Comparison of ENCODE assay signal across 13 cellular contexts in the genomic region with DNA sequence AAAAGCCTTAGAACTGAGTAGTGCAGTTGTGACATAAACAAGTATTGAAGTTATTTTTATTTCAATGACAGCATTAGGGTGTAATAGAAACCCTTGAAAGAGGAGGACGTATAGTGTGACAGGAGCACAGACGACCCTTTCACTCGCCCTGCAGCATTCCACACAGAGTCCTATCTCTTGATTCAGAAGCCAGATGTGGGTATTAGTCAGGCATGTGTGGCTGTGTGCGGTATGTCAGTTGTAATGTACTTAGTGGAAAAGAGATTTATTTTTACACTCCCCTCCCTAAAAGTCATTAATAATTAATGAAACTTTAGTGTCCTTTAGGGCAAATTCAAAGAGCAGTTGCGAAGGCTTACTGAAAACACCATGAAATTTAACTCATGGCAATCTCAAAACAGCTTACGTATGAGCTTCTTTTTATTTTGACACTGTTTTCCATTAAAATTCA.
DNase-seq lines count a peak whose midpoint lies in the region; ATAC-seq, FAIRE-seq and TF ChIP-seq lines count a peak whose summit lies in the region.
"Had no signal": no experiment of that assay in that cellular context is flagged by ENCODE, and none has a peak within 500 bp of the region (broad histone marks: within the 10 kb centered on the region; RNA-seq: fewer than 3 reads in every experiment).

No MANE protein-coding gene starts in this region.

- H3K9me3 ChIP-seq in liver (ENCODE audit: control insufficient read depth in 4 of 4, low read length in 3 of 4) = no peaks in the 10 kb centered on the region
- no peaks in the 10 kb centered on the region for H3K9me3 ChIP-seq in HepG2 (ENCODE audit: low read length)

- no peak for FAIRE-seq in HepG2 (lab: Jason Lieb, UNC)

- in situ Hi-C loops in HepG2 (cut with HindIII; ENCODE audit: extremely low pct_ligation_motif_present, low pct_unique_long_range_greater_than_20kb) = no loop called here
- in situ Hi-C loops in brain microvascular endothelial cell (cut with HindIII; ENCODE audit: low pct_ligation_motif_present, low sequenced_read_pairs) = no loop called here

- POLR2A ChIA-PET in HepG2 (lab: Yijun Ruan, JAX) = no interaction called here
- POLR2A ChIA-PET in activated CD8-positive, alpha-beta T cell treated with anti-CD3 and anti-CD28 coated beads, Interleukin-2, amount 10 ng/mL, durations not matched to agents 7 days and 5 days (lab: Charles Lee) = no interaction called here

- H3K4me2 ChIP-seq in HepG2 (ENCODE audit: low read depth, low read length) = no peak overlapping the region

- H2AFZ ChIP-seq in HepG2 (ENCODE audit: low read length) = no peak overlapping the region

- H3K4me1 ChIP-seq in liver (ENCODE audit: control insufficient read depth in 4 of 4, insufficient read depth in 4 of 4, low read length in 3 of 4) (peaks cover 3 to 29% (median 15%) of the 10 kb centered on the region in 4 donors), HepG2 (ENCODE audit: insufficient read depth, low read length) (no peaks in the 10 kb centered on the region)

- intact Hi-C loops in HepG2 (cut with micrococcal nuclease; ENCODE audit: unreplicated experiment) = no loop called here

- ATAC-seq in HepG2 = no peak
- no peak for ATAC-seq in activated CD8-positive, alpha-beta T cell treated with anti-CD3 and anti-CD28 coated beads, Interleukin-2, amount 10 ng/mL, durations not matched to agents 7 days and 5 days

- no peak for DNase-seq in HepG2 (ENCODE audit: low spot score)
- peak; percentile 91 for DNase-seq in brain microvascular endothelial cell
- peak; percentile 93 for DNase-seq in kidney epithelial cell (ENCODE audit: low read depth)
- no peak for DNase-seq in activated CD8-positive, alpha-beta T cell treated with anti-CD3 and anti-CD28 coated beads, Interleukin-2, amount 10 ng/mL, durations not matched to agents 7 days and 5 days
- DNase-seq in NCI-H2107 treated with DMSO at 0.1 percent for 48 hours (lab: John Stamatoyannopoulos, UW; ENCODE audit: unreplicated experiment) = no peak
- no peak for DNase-seq in activated T-cell treated with anti-CD3 and anti-CD28 coated beads for 4 hours
- DNase-seq in activated CD4-positive, alpha-beta T cell treated with anti-CD3 and anti-CD28 coated beads, Interleukin-2, amount 50 U/mL, for 1 hour = no peak
- DNase-seq: activated CD4-positive, CD25-positive, alpha-beta regulatory T cell treated with anti-CD3 and anti-CD28 coated beads, Interleukin-2, amount 50 U/mL, for 72 hours; activated gamma-delta T cell treated with Interleukin-2 at 50 U/mL for 16 hours; NCI-H510A treated with DMSO at 0.1 percent for 48 hours; stimulated activated naive CD4-positive, alpha-beta T cell treated with Interleukin-2 at 50 U/mL for 16 hours had no signal

- no peaks in the 10 kb centered on the region for H4K20me1 ChIP-seq in HepG2 (ENCODE audit: insufficient read depth, low read length)

- TF ChIP-seq RAD21 in liver (IDR thresholded peaks at IDR 0.05) (peak; percentile 19 to 28), HepG2 (CRISPR knock-in tag; IDR thresholded peaks at IDR 0.05) (no peak)

- TF ChIP-seq CTCF in liver (IDR thresholded peaks at IDR 0.05; ENCODE audit: low read depth, low read length, missing input control) = no peak
- no peak for TF ChIP-seq CTCF in HepG2 (CRISPR knock-in tag; IDR thresholded peaks at IDR 0.05)
- no peak for TF ChIP-seq CTCF in brain microvascular endothelial cell (IDR thresholded peaks at IDR 0.05; ENCODE audit: low read depth, low read length, missing control alignments)
- no peak for TF ChIP-seq CTCF in kidney epithelial cell (IDR thresholded peaks at IDR 0.05; ENCODE audit: insufficient read depth, low read length, poor library complexity, severe bottlenecking)

- no peak overlapping the region for H3K4me3 ChIP-seq in liver (ENCODE audit: low read depth in 1 of 3, low read length in 3 of 3)
- H3K4me3 ChIP-seq in HepG2 (replicated peaks in 1 of 3; ENCODE audit: insufficient read depth in 1 of 3, low read depth in 2 of 3, low read length in 3 of 3) = no peak overlapping the region
- H3K4me3 ChIP-seq in brain microvascular endothelial cell (ENCODE audit: low read depth, low read length) = no peak overlapping the region
- H3K4me3 ChIP-seq in kidney epithelial cell (ENCODE audit: low read depth, low read length) = no peak overlapping the region

- H3K36me3 ChIP-seq in liver (ENCODE audit: control insufficient read depth in 4 of 4, insufficient read depth in 3 of 4, low read depth in 1 of 4, low read length in 3 of 4) = no peaks in the 10 kb centered on the region
- no peaks in the 10 kb centered on the region for H3K36me3 ChIP-seq in HepG2 (replicated peaks in 1 of 2; ENCODE audit: control insufficient read depth in 1 of 2, insufficient read depth in 2 of 2, low read length in 2 of 2)
- no peaks in the 10 kb centered on the region for H3K36me3 ChIP-seq in brain microvascular endothelial cell (replicated peaks)
- H3K36me3 ChIP-seq in kidney epithelial cell (ENCODE audit: control insufficient read depth, insufficient read depth, low read length) = no peaks in the 10 kb centered on the region

- H3K27ac Mint-ChIP-seq in activated CD8-positive, alpha-beta T cell treated with anti-CD3 and anti-CD28 coated beads, Interleukin-2, amount 10 ng/mL, durations not matched to agents 7 days and 5 days = no peak overlapping the region

- H3K27ac ChIP-seq in liver (ENCODE audit: low read depth in 1 of 2, low read length in 2 of 2) = peak overlapping the region; percentile 66 to 69
- H3K27ac ChIP-seq in HepG2 (ENCODE audit: extremely low read length, insufficient read depth, low read length) = no peak overlapping the region
- H3K27ac ChIP-seq in brain microvascular endothelial cell = peak overlapping the region; percentile 70

- H3K27me3 ChIP-seq in liver (ENCODE audit: control insufficient read depth in 4 of 4, insufficient read depth in 4 of 4, low read length in 3 of 4) = no peaks in the 10 kb centered on the region
- no peaks in the 10 kb centered on the region for H3K27me3 ChIP-seq in HepG2 (ENCODE audit: control insufficient read depth in 1 of 2, insufficient read depth in 2 of 2, low read length in 2 of 2)
- no peaks in the 10 kb centered on the region for H3K27me3 ChIP-seq in brain microvascular endothelial cell (replicated peaks)
- H3K27me3 ChIP-seq in kidney epithelial cell (ENCODE audit: control insufficient read depth, insufficient read depth, low read length) = no peaks in the 10 kb centered on the region

- TF ChIP-seq EP300 in HepG2 (IDR thresholded peaks at IDR 0.05; ENCODE audit: low read depth in 2 of 2, low read length in 2 of 2) (no peak), HepG2 (CRISPR knock-in tag; IDR thresholded peaks at IDR 0.05; ENCODE audit: borderline replicate concordance) (no peak)

- no peaks in the 10 kb centered on the region for H3K36me3 Mint-ChIP-seq in activated CD8-positive, alpha-beta T cell treated with anti-CD3 and anti-CD28 coated beads, Interleukin-2, amount 10 ng/mL, durations not matched to agents 7 days and 5 days (ENCODE audit: low read depth)

- CTCF ChIA-PET in HepG2 (lab: Yijun Ruan, JAX; ENCODE audit: low intra/inter-chr PET ratio, low total read pairs) = no interaction called here
- CTCF ChIA-PET in activated CD8-positive, alpha-beta T cell treated with anti-CD3 and anti-CD28 coated beads, Interleukin-2, amount 10 ng/mL, durations not matched to agents 7 days and 5 days (lab: Charles Lee) = no interaction called here

- H3K4me1 Mint-ChIP-seq in activated CD8-positive, alpha-beta T cell treated with anti-CD3 and anti-CD28 coated beads, Interleukin-2, amount 10 ng/mL, durations not matched to agents 7 days and 5 days (ENCODE audit: low read depth) = no peaks in the 10 kb centered on the region

- H3K9ac ChIP-seq in liver (ENCODE audit: low read depth in 1 of 2, low read length in 2 of 2) (peak overlapping the region; percentile 21), HepG2 (ENCODE audit: insufficient read depth, low read depth, low read length) (no peak overlapping the region)

- H3K79me2 ChIP-seq in HepG2 (ENCODE audit: insufficient read depth, low read length) = no peaks in the 10 kb centered on the region

- H3K27me3 Mint-ChIP-seq in activated CD8-positive, alpha-beta T cell treated with anti-CD3 and anti-CD28 coated beads, Interleukin-2, amount 10 ng/mL, durations not matched to agents 7 days and 5 days (ENCODE audit: low read depth) = no peaks in the 10 kb centered on the region

- 34% methylated on average over 6 of the region's 6 CpGs for WGBS in liver
- 17% methylated on average over 6 of the region's 6 CpGs for WGBS in HepG2 (ENCODE audit: low lambda C conversion rate)

- no peak for TF ChIP-seq POLR2A in HepG2 (IDR thresholded peaks at IDR 0.05; ENCODE audit: insufficient read depth in 1 of 2, low read depth in 2 of 2, low read length in 2 of 2)

- BruUV-seq in HepG2 (replicated peaks; lab: Mats Ljungman, UMichigan) = no TSS peak

- H3K4me3 Mint-ChIP-seq in activated CD8-positive, alpha-beta T cell treated with anti-CD3 and anti-CD28 coated beads, Interleukin-2, amount 10 ng/mL, durations not matched to agents 7 days and 5 days = no peak overlapping the region
- H3K4me3 Mint-ChIP-seq: neural crest cell had no signal

- peaks cover 3% of the 10 kb centered on the region for H3K9me3 Mint-ChIP-seq in activated CD8-positive, alpha-beta T cell treated with anti-CD3 and anti-CD28 coated beads, Interleukin-2, amount 10 ng/mL, durations not matched to agents 7 days and 5 days (ENCODE audit: insufficient read depth)

TF ChIP-seq in liver, 16 proteins besides CTCF, POLR2A, EP300 and RAD21 (continues in another document):
- TF ChIP-seq YY1 (IDR thresholded peaks at IDR 0.05) (peak; percentile 55), FOXA2 (IDR thresholded peaks at IDR 0.05) (peak; percentile 25), SP1 (IDR thresholded peaks at IDR 0.05) (peak; percentile 67), HNF4A (conservative IDR thresholded peaks at IDR 0.05) (peak; percentile 45 to 62), FOXA1 (IDR thresholded peaks at IDR 0.05) (no peak), NR2F2 (IDR thresholded peaks at IDR 0.05) (no peak), JUND (IDR thresholded peaks at IDR 0.05) (no peak), TAF1 (conservative IDR thresholded peaks at IDR 0.05) (peak; percentile 58)

TF ChIP-seq in HepG2, 621 proteins besides CTCF, POLR2A, EP300 and RAD21 (continues in another document):
- TF ChIP-seq NFKB2 (CRISPR knock-in tag; IDR thresholded peaks at IDR 0.05; ENCODE audit: borderline replicate concordance) = no peak
- TF ChIP-seq NONO (IDR thresholded peaks at IDR 0.05) = no peak
- TF ChIP-seq NONO (CRISPR knock-in tag; conservative IDR thresholded peaks at IDR 0.05) = no peak

Comparison
In these comparisons a context has a peak if more than half of its experiments do, and no peak if none do; other contexts are left out.
1. DNase-seq: peak in brain microvascular endothelial cell (single experiment) and kidney epithelial cell (single experiment); none in HepG2 (single experiment), activated CD8-positive, alpha-beta T cell treated with anti-CD3 and anti-CD28 coated beads, Interleukin-2, amount 10 ng/mL, durations not matched to agents 7 days and 5 days (single experiment), NCI-H2107 treated with DMSO at 0.1 percent for 48 hours (single experiment), activated T-cell treated with anti-CD3 and anti-CD28 coated beads for 4 hours (single experiment) and activated CD4-positive, alpha-beta T cell treated with anti-CD3 and anti-CD28 coated beads, Interleukin-2, amount 50 U/mL, for 1 hour (single experiment).